In the genomic region with DNA sequence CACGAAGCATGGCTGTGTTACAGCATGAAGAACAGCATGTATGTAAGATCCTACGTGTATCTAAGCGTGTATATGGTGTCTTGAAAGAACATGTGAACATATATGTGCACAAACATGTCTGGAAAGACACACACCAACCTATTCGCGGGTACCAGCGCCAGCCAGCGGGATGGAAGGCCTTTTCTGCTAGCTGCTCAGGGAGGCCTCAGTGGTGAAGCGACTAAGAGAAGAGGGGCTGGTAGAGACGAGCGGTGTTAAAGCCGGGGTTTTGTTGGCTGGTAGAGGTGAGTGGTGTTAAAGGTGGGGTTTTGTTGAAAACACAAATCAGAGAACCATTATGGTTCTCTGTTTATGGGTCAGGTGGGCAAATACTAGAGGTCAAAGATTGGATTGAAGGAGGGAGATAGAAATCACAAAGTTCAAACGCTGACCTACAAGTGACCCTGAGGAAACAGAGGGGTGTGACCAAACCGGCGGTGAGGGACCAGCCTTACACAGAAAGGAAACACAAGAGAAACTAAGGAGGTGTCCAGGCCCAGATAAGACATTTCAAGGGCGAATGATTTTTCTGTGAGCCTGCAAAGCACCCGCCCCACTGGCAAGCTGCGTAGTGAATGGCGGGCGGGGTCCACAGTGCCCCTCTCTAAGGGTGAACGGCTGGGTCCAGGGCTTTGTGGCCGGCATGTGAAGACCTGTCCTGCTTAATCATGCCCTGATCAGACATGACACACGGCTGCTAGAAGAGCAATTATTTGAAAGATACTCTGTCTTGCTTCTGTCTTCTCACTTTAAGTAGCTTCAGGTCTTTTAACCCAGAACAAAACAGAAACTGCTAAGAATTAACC, we compare ENCODE assay signal across 9 cellular contexts. TPM values are rescaled to one million over a fixed set of nuclear protein-coding genes. Genes with fewer than 3 reads are reported as not detected.
DNase-seq lines count a peak whose midpoint lies in the region; ATAC-seq lines count a peak whose summit lies in the region.
"Had no signal": no experiment of that assay in that cellular context is flagged by ENCODE, and none has a peak within 500 bp of the region (broad histone marks: within the 10 kb centered on the region; RNA-seq: fewer than 3 reads in every experiment).

No MANE protein-coding gene starts in this region.

- H3K36me3 Mint-ChIP-seq in activated naive CD4-positive, alpha-beta T cell treated with anti-CD3 and anti-CD28 coated beads, Interleukin-2, amount 50 U/mL, for 72 hours: peaks cover 15 to 46% of the 10 kb centered on the region in 2 donors

- intact Hi-C loops in right cardiac atrium (cut with DNase I): loop anchor here in 1 of 4 donors (10.0 kb wide), 1 partner anchor 50 kb away; no protein-coding TSS in a partner anchor

- H3K4me1 ChIP-seq in GM23248 (ENCODE audit: insufficient read depth) (peaks cover 67% of the 10 kb centered on the region), right cardiac atrium (ENCODE audit: control insufficient read depth, insufficient read depth, low read length) (peaks cover 16% of the 10 kb centered on the region)

- peaks cover under 1% of the 10 kb centered on the region; the same call in 1 of the 2 replicates for H4K20me1 ChIP-seq in GM23248 (ENCODE audit: insufficient read depth)

- DNase-seq in GM23248 (no peak), right cardiac atrium (no peak), NCI-H446 treated with DMSO at 0.1 percent for 48 hours (lab: John Stamatoyannopoulos, UW) (no peak), GF-D8 (lab: John Stamatoyannopoulos, UW) (no peak), NCI-H2107 (lab: John Stamatoyannopoulos, UW) (no peak)
- no peak for DNase-seq in activated naive CD4-positive, alpha-beta T cell treated with anti-CD3 and anti-CD28 coated beads, Interleukin-2, amount 50 U/mL, for 72 hours (ENCODE audit: low spot score in 2 of 2)
- DNase-seq: central memory CD4-positive, alpha-beta T cell had no signal

- no peaks in the 10 kb centered on the region for H3K9me3 Mint-ChIP-seq in activated naive CD4-positive, alpha-beta T cell treated with anti-CD3 and anti-CD28 coated beads, Interleukin-2, amount 50 U/mL, for 72 hours

- no peak for ATAC-seq in activated naive CD4-positive, alpha-beta T cell treated with anti-CD3 and anti-CD28 coated beads, Interleukin-2, amount 50 U/mL, for 72 hours
- peak; percentile 41 to 71 for ATAC-seq in right cardiac atrium

- H3K36me3 ChIP-seq in GM23248 (ENCODE audit: low read depth): no peaks in the 10 kb centered on the region; the same call in 1 of the 2 replicates
- H3K36me3 ChIP-seq: SJSA1 had no signal

- H3K27ac ChIP-seq in GM23248 (no peak overlapping the region), right cardiac atrium (ENCODE audit: low read length) (peak overlapping the region; percentile 78), skin epidermis (peak overlapping the region in 11 of 21 experiments; percentile 10 to 66 (median 43))
- H3K27ac ChIP-seq: SJSA1 had no signal

- no peaks in the 10 kb centered on the region for H3K9me2 ChIP-seq in GM23248 (ENCODE audit: insufficient read depth)

- H3K9ac ChIP-seq in GM23248: no peak overlapping the region

- H3K4me3 ChIP-seq in GM23248: no peak overlapping the region
- no peak overlapping the region for H3K4me3 ChIP-seq in right cardiac atrium (ENCODE audit: low read length)
- H3K4me3 ChIP-seq in skin epidermis: no peak overlapping the region
- H3K4me3 ChIP-seq: SJSA1 had no signal

- H3K27ac Mint-ChIP-seq in activated naive CD4-positive, alpha-beta T cell treated with anti-CD3 and anti-CD28 coated beads, Interleukin-2, amount 50 U/mL, for 72 hours: peak overlapping the region; percentile 28 to 69

- H3K27me3 ChIP-seq in GM23248 (replicated peaks; ENCODE audit: insufficient read depth) (no peaks in the 10 kb centered on the region), right cardiac atrium (ENCODE audit: control insufficient read depth, insufficient read depth) (no peaks in the 10 kb centered on the region)
- H3K27me3 ChIP-seq: SJSA1 had no signal

- in situ Hi-C loops in GM23248 (cut with MboI): no loop called here

- no peak overlapping the region for H2AFZ ChIP-seq in GM23248

- peaks cover 98% of the 10 kb centered on the region for H3K79me2 ChIP-seq in GM23248 (ENCODE audit: insufficient read depth)

- H3K9me3 ChIP-seq in GM23248 (ENCODE audit: low read depth) (no peaks in the 10 kb centered on the region), right cardiac atrium (ENCODE audit: control insufficient read depth, low read length) (no peaks in the 10 kb centered on the region)
- H3K9me3 ChIP-seq: SJSA1 had no signal

- H3F3A ChIP-seq in GM23248 (ENCODE audit: insufficient read depth): peaks cover 30% of the 10 kb centered on the region

- WGBS in GM23248 (ENCODE audit: low coverage in 1 of 2, low lambda C conversion rate in 2 of 2, missing lambda C conversion rate in 2 of 2), 2 experiments: 69 to 73% methylated on average over 21 of the region's 22 CpGs
- 61% methylated on average over 21 of the region's 22 CpGs for WGBS in right cardiac atrium

- peak overlapping the region; percentile 38 for H3K4me2 ChIP-seq in GM23248 (ENCODE audit: unreplicated experiment)

RNA-seq across cellular contexts. Expression of gene ZCCHC14, which starts 8.1 kb away (rescaled TPM):
- 5.4 and 6.3 TPM in 2 replicates for total RNA-seq in GM23248 (2014; rRNA removed; shearing (Covaris generic))
- 2.7 and 3.1 TPM in 2 replicates for polyA plus RNA-seq in GM23248 (2016; fragmentation: Nextera tagmentation; extraction: Ambion mirVana)
- 10 to 100 TPM in 1 of 2 donors, 1 to 10 TPM in 1; 5.6 to 17.9 TPM for total RNA-seq in activated naive CD4-positive, alpha-beta T cell treated with anti-CD3 and anti-CD28 coated beads, Interleukin-2, amount 50 U/mL, for 72 hours
- total RNA-seq in right cardiac atrium: 10 to 100 TPM; 21.9 to 29.4 (median 23.0) TPM
- polyA plus RNA-seq in right cardiac atrium: 11.1 TPM

Comparison
In these comparisons a context has a peak if more than half of its experiments do, and no peak if none do; other contexts are left out.
1. ATAC-seq: peak in right cardiac atrium (2 of 2); none in activated naive CD4-positive, alpha-beta T cell treated with anti-CD3 and anti-CD28 coated beads, Interleukin-2, amount 50 U/mL, for 72 hours (0 of 2).